ENCODE assay signal across 16 cellular contexts in the genomic region with DNA sequence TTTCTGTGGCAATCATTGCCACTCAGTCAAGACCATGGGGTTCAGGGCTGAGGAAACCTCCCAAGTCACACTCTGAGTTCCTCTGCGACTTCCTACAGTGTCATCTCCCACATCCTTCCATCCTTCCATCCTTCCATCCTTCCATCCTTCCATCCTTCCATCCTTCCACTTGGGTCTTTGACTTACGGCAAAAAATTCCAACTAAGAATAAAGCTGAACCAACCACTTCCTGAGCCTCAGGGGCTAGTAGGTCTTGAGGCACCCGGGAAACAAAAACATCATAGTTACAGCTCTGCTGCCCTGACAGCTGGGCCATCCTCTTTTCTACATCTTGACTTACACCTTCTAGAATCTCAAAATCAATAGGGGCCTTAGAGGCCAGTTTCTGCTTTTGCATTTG. TPM values are rescaled to one million over a fixed set of nuclear protein-coding genes. Genes with fewer than 3 reads are reported as not detected.
DNase-seq lines count a peak whose midpoint lies in the region; ATAC-seq and TF ChIP-seq lines count a peak whose summit lies in the region.
"Had no signal": no experiment of that assay in that cellular context is flagged by ENCODE, and none has a peak within 500 bp of the region (broad histone marks: within the 10 kb centered on the region; RNA-seq: fewer than 3 reads in every experiment).

No MANE protein-coding gene starts in this region.

- no peak for TF ChIP-seq CTCF in Calu3 (IDR thresholded peaks at IDR 0.05; ENCODE audit: unreplicated experiment)
- TF ChIP-seq CTCF in fibroblast of lung (conservative IDR thresholded peaks at IDR 0.05 in 1 of 2, IDR thresholded peaks at IDR 0.05 in 1 of 2; ENCODE audit: low read depth in 1 of 2, low read length in 2 of 2), result no peak
- no peak for TF ChIP-seq CTCF in psoas muscle (IDR thresholded peaks at IDR 0.05)

- peak overlapping the region; percentile 56 for H3K4me3 Mint-ChIP-seq in Calu3 (ENCODE audit: low read depth, unreplicated experiment)
- H3K4me3 Mint-ChIP-seq: H9 had no signal

- H3K27me3 Mint-ChIP-seq in Calu3 (ENCODE audit: unreplicated experiment), result no peaks in the 10 kb centered on the region

- H3K4me2 ChIP-seq in fibroblast of lung (ENCODE audit: extremely low read depth, insufficient read depth, low read length), result no peak overlapping the region
- H3K4me2 ChIP-seq: BLaER1 had no signal

- WGBS in psoas muscle, 3 donors, result 87 to 94% (median 90%) methylated on average over 3 of the region's 3 CpGs

- H3K4me1 ChIP-seq in SJSA1 (replicated peaks) (peaks cover 31% of the 10 kb centered on the region), fibroblast of lung (ENCODE audit: control insufficient read depth, extremely low read depth, insufficient read depth, low read length) (peaks cover 16% of the 10 kb centered on the region), psoas muscle (peaks cover 19% of the 10 kb centered on the region)
- H3K4me1 ChIP-seq: BLaER1 had no signal

- H3K9me3 ChIP-seq in SJSA1 (replicated peaks) (no peaks in the 10 kb centered on the region), fibroblast of lung (ENCODE audit: control insufficient read depth, insufficient read depth, low read depth, low read length) (no peaks in the 10 kb centered on the region), psoas muscle (no peaks in the 10 kb centered on the region)
- H3K9me3 ChIP-seq: BLaER1 had no signal

- H3K4me1 Mint-ChIP-seq in Calu3 (ENCODE audit: low read depth, unreplicated experiment), result peaks cover 88% of the 10 kb centered on the region

- intact Hi-C loops in Calu3 (cut with micrococcal nuclease; ENCODE audit: unreplicated experiment), result loop anchor here (5.0 kb wide), 1 partner anchor 139 kb away; no protein-coding TSS in a partner anchor
- intact Hi-C loops in psoas muscle (cut with DNase I), result loop anchor here (10.0 kb wide), 2 partner anchors 102 to 252 kb away; no protein-coding TSS in a partner anchor

- H4K20me1 ChIP-seq in fibroblast of lung (ENCODE audit: control insufficient read depth, extremely low read depth, insufficient read depth, low read length), result no peaks in the 10 kb centered on the region
- H4K20me1 ChIP-seq: BLaER1 had no signal

- BruUV-seq in Calu3 (replicated peaks; lab: Mats Ljungman, UMichigan), result no TSS peak

- H3K27me3 ChIP-seq in SJSA1 (replicated peaks) (no peaks in the 10 kb centered on the region), fibroblast of lung (ENCODE audit: control insufficient read depth, insufficient read depth, low read length) (no peaks in the 10 kb centered on the region), psoas muscle (ENCODE audit: insufficient read depth in 3 of 3, low read length in 2 of 3) (no peaks in the 10 kb centered on the region)
- H3K27me3 ChIP-seq: BLaER1 had no signal

- CTCF ChIA-PET in Calu3 (lab: Charles Lee), result interaction anchor here (1.0 to 5.5 kb wide), 6 partner anchors 9 to 140 kb away, joined by 4 to 50 read pairs (median 11); a partner anchor contains a TSS

- H3K4me3 ChIP-seq in SJSA1, result no peak overlapping the region
- no peak overlapping the region for H3K4me3 ChIP-seq in fibroblast of lung (replicated peaks in 1 of 4; ENCODE audit: control extremely low read depth in 1 of 4, insufficient read depth in 1 of 4, low read depth in 3 of 4, low read length in 4 of 4)
- H3K4me3 ChIP-seq in psoas muscle, result no peak overlapping the region
- H3K4me3 ChIP-seq: BLaER1 had no signal

- no peak for DNase-seq in Calu3
- no peak for DNase-seq in SJSA1 (ENCODE audit: low read depth in 1 of 2, low spot score in 2 of 2)
- DNase-seq in fibroblast of lung (ENCODE audit: low read depth in 2 of 2), result no peak
- no peak for DNase-seq in psoas muscle
- DNase-seq in cortex of kidney (lab: John Stamatoyannopoulos, UW), result no peak
- DNase-seq: activated naive CD4-positive, alpha-beta T cell; erythroblast; H9; NCI-H446 treated with DMSO at 0.1 percent for 48 hours; stimulated activated CD4-positive, alpha-beta T cell treated with anti-CD3 and anti-CD28 coated beads, Interleukin-2, amount 100 ng/mL, for 24 hours had no signal

- ATAC-seq in psoas muscle (no peak), GM19452 (IDR thresholded peaks at IDR 0.05; ENCODE audit: unreplicated experiment) (no peak), HG03108 (IDR thresholded peaks at IDR 0.05; ENCODE audit: unreplicated experiment) (no peak), HG02981 (IDR thresholded peaks at IDR 0.05; ENCODE audit: unreplicated experiment) (no peak)

- H3K27ac Mint-ChIP-seq in Calu3 (ENCODE audit: unreplicated experiment), result peak overlapping the region; percentile 81
- H3K27ac Mint-ChIP-seq: H9 had no signal

- H3K9ac ChIP-seq in fibroblast of lung (ENCODE audit: insufficient read depth, low read length), result no peak overlapping the region
- H3K9ac ChIP-seq: BLaER1 had no signal

- no peak overlapping the region for H2AFZ ChIP-seq in fibroblast of lung (ENCODE audit: low read length)

- no peaks in the 10 kb centered on the region for H3K9me3 Mint-ChIP-seq in Calu3 (ENCODE audit: low read depth, unreplicated experiment)
- H3K9me3 Mint-ChIP-seq: H9 had no signal

- H3K36me3 Mint-ChIP-seq in Calu3 (ENCODE audit: insufficient read depth, unreplicated experiment), result peaks cover 98% of the 10 kb centered on the region

- H3K79me2 ChIP-seq in fibroblast of lung (ENCODE audit: control insufficient read depth, insufficient read depth, low read length), result no peaks in the 10 kb centered on the region

- H3K27ac ChIP-seq in SJSA1, result peak overlapping the region; percentile 47
- H3K27ac ChIP-seq in fibroblast of lung (ENCODE audit: insufficient read depth, low read length), result peak overlapping the region; percentile 72
- peak overlapping the region; percentile 85 for H3K27ac ChIP-seq in psoas muscle
- H3K27ac ChIP-seq: BLaER1 had no signal

- H3K36me3 ChIP-seq in SJSA1 (no peaks in the 10 kb centered on the region), fibroblast of lung (ENCODE audit: control insufficient read depth, insufficient read depth, low read length) (no peaks in the 10 kb centered on the region), psoas muscle (ENCODE audit: insufficient read depth in 1 of 2, low read depth in 1 of 2) (no peaks in the 10 kb centered on the region)
- H3K36me3 ChIP-seq: BLaER1 had no signal

RNA-seq across cellular contexts. Expression of a gene that starts 32.1 kb away (rescaled TPM):
- total RNA-seq in Calu3 (2022) (286 and 299 TPM in 2 replicates), fibroblast of lung (not detected in 2 replicates), psoas muscle (under 1 TPM in 3 of 4 donors, not detected in 1; 0.10 to 0.20 (median 0.17) TPM)
- total RNA-seq in SJSA1 (2014; rRNA removed; shearing (Covaris generic)), result 0.22 TPM in 1 of 2 replicates, not detected in the other
- polyA plus RNA-seq in fibroblast of lung (0.02 and 0.51 TPM in 2 replicates), psoas muscle (under 1 TPM; 0.04 to 0.18 (median 0.08) TPM)
- 0.06 and 0.42 TPM in 2 replicates for polyA plus RNA-seq in fibroblast of lung (2012)
- polyA minus RNA-seq in fibroblast of lung (ENCODE audit: low replicate concordance), result 3.7 TPM in 1 of 2 replicates, not detected in the other
- total RNA-seq: activated CD8-positive, alpha-beta memory T cell treated with anti-CD3 and anti-CD28 coated beads for 36 hours; H9; posterior vena cava had no signal

Comparison
In these comparisons a context has a peak if more than half of its experiments do, and no peak if none do; other contexts are left out.
1. RNA of a gene that starts 32.1 kb away (total RNA-seq): 286 to 299 TPM in Calu3; 0.10 to 0.20 TPM in psoas muscle, 0.22 TPM in SJSA1 and not detected in fibroblast of lung; every median in the first group is over 100 times any median in the second.
2. Peak in every context shown above with its lines, with median percentiles within 50 percentile points of each other: H3K27ac ChIP-seq.